Comparison of ENCODE assay signal across 8 cellular contexts in the genomic region with DNA sequence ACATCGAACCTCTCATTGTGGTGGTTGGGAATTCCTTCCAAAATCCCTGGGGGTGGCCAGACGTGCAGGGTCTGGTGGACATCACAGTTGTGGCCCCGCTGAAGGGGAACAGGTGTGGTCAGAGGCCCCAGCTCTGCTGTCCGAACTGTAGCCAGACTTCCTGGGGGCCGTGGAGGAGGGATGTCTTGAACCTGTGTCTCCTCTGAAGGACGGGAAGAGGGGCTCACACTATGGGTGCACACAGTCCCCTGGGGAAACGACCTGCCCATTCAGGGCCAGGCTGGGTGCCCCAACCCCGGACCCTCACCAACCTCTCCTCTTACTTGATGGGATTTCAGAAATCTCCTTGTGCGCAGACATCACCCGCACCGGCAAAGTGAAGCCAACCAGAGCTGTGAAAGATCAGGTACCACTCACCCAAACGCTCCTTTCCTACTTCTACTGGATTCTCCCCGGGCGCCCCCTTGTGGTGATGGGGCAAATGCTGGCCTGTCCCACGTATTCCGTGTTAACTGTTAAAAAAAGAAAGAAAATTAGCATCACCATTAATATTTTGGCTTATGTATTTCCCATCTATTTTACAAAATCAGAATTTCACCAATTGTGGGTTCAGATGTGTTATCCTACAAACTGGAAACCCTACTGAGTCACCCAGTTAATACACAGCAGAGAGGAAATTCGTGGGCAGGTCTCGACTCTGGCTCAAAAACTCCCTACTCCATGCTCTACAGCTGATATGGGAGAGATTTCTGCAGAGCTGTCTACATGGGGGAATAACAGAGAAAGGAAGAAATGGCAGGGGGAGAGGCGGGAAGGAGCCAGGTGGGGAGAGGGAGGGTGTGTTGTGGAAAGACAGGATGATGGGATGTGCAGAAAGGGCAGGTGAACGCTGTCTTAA. TPM values are rescaled to one million over a fixed set of nuclear protein-coding genes. Genes with fewer than 3 reads are reported as not detected.
DNase-seq lines count a peak whose midpoint lies in the region; ATAC-seq, FAIRE-seq and TF ChIP-seq lines count a peak whose summit lies in the region.

No MANE protein-coding gene starts in this region.

- H3K4me3 Mint-ChIP-seq in activated T-helper 1 cell treated with anti-CD3 and anti-CD28 coated beads, Interleukin-12 subunit alpha, Interleukin-12 subunit beta, Interleukin-2, Interleukin-4 antibody, amounts not matched to agents 30 ng/mL and 10 ng/mL and 1 ng/mL, durations not matched to agents 14 hours and 24 hours and 36 hours = no peak overlapping the region
- no peak overlapping the region for H3K4me3 Mint-ChIP-seq in type B pancreatic cell

- CTCF ChIA-PET in Panc1 (lab: Charles Lee) = interaction anchor here (0.5 to 1.7 kb wide), 4 partner anchors 22 to 94 kb away, joined by 3 to 10 read pairs (median 4); no protein-coding TSS in a partner anchor

- TF ChIP-seq POLR2A in ovary (IDR thresholded peaks at IDR 0.05) = no peak

- TF ChIP-seq EP300 in ovary (IDR thresholded peaks at IDR 0.05) = no peak

- FAIRE-seq in HTR-8/SVneo (lab: Jason Lieb, UNC) = no peak

- no TSS peak for BruUV-seq in Panc1 (replicated peaks; lab: Mats Ljungman, UMichigan)

- intact Hi-C loops in Panc1 (cut with micrococcal nuclease; ENCODE audit: unreplicated experiment) = loop anchor here (2.0 to 5.0 kb wide), 3 partner anchors 97 to 279 kb away; no protein-coding TSS in a partner anchor
- intact Hi-C loops in activated T-helper 1 cell treated with anti-CD3 and anti-CD28 coated beads, Interleukin-12 subunit alpha, Interleukin-12 subunit beta, Interleukin-2, Interleukin-4 antibody, amounts not matched to agents 30 ng/mL and 10 ng/mL and 1 ng/mL, durations not matched to agents 14 hours and 24 hours and 36 hours (cut with micrococcal nuclease) = loop anchor here (5.0 kb wide), 1 partner anchor 209 kb away; no protein-coding TSS in a partner anchor
- intact Hi-C loops in ovary (cut with DNase I) = loop anchor here in 2 of 4 donors (10.0 kb wide), 1 partner anchor 211 kb away; no protein-coding TSS in a partner anchor

- DNase-seq in COLO829 (ENCODE audit: low spot score) (peak; percentile 51), HTR-8/SVneo (ENCODE audit: insufficient read length, low spot score) (peak; percentile 63), Panc1 (ENCODE audit: low read depth, low spot score) (peak; percentile 39), foreskin melanocyte (peak; percentile 20), ovary (peak; percentile 30 to 80 (median 58)), type B pancreatic cell (ENCODE audit: extremely low spot score, unreplicated experiment) (peak; percentile 81)
- DNase-seq in activated T-helper 1 cell treated with anti-CD3 and anti-CD28 coated beads, Interleukin-12 subunit alpha, Interleukin-12 subunit beta, Interleukin-2, Interleukin-4 antibody, amounts not matched to agents 30 ng/mL and 10 ng/mL and 1 ng/mL, durations not matched to agents 14 hours and 24 hours and 36 hours (ENCODE audit: low spot score) = peak; percentile 22

- H3K36me3 ChIP-seq in Panc1 (ENCODE audit: control insufficient read depth, insufficient read depth, low read length) = no peaks in the 10 kb centered on the region
- H3K36me3 ChIP-seq in ovary = no peaks in the 10 kb centered on the region

- in situ Hi-C loops in Panc1 (cut with HindIII; ENCODE audit: low pct_unique_long_range_greater_than_20kb, low sequenced_read_pairs) = no loop called here

- ATAC-seq in Panc1 (peak; percentile 96), GM18511 (IDR thresholded peaks at IDR 0.05; ENCODE audit: unreplicated experiment) (no peak)

- H3K4me3 ChIP-seq in Panc1 (ENCODE audit: low read depth in 2 of 2, low read length in 2 of 2) (peak overlapping the region in 1 of 2 experiments; percentile 18; a peak in 1 of 4 replicates), ovary (no peak overlapping the region)

- peaks cover 6% of the 10 kb centered on the region for H3K27me3 Mint-ChIP-seq in activated T-helper 1 cell treated with anti-CD3 and anti-CD28 coated beads, Interleukin-12 subunit alpha, Interleukin-12 subunit beta, Interleukin-2, Interleukin-4 antibody, amounts not matched to agents 30 ng/mL and 10 ng/mL and 1 ng/mL, durations not matched to agents 14 hours and 24 hours and 36 hours (ENCODE audit: insufficient read depth)
- H3K27me3 Mint-ChIP-seq in type B pancreatic cell = peaks cover 22% of the 10 kb centered on the region

- TF ChIP-seq CTCF in Panc1 (IDR thresholded peaks at IDR 0.05) (peak; percentile 97), ovary (IDR thresholded peaks at IDR 0.05) (peak in 2 of 3 donors; percentile 22 to 27), type B pancreatic cell (conservative IDR thresholded peaks at IDR 0.05) (peak; percentile 90)

- 19 to 30% (median 20%) methylated on average over 20 of the region's 20 CpGs for WGBS in ovary, 3 donors

- H3K4me1 ChIP-seq in Panc1 (ENCODE audit: control insufficient read depth, insufficient read depth, low read length) = peaks cover 9% of the 10 kb centered on the region; the same call in 1 of the 2 replicates
- H3K4me1 ChIP-seq in ovary (ENCODE audit: insufficient read depth) = no peaks in the 10 kb centered on the region

- POLR2A ChIA-PET in Panc1 (lab: Charles Lee) = no interaction called here

- H3K9me3 ChIP-seq in Panc1 (ENCODE audit: control insufficient read depth, insufficient read depth, low read depth, low read length) = no peaks in the 10 kb centered on the region
- no peaks in the 10 kb centered on the region for H3K9me3 ChIP-seq in ovary

- H3K27ac ChIP-seq in Panc1 (ENCODE audit: low read length) = no peak overlapping the region; the same call in 1 of the 2 replicates
- no peak overlapping the region for H3K27ac ChIP-seq in ovary

- no peaks in the 10 kb centered on the region for H3K27me3 ChIP-seq in Panc1 (ENCODE audit: control insufficient read depth, insufficient read depth, low read length)
- H3K27me3 ChIP-seq in ovary = no peaks in the 10 kb centered on the region

- H3K9me3 Mint-ChIP-seq in activated T-helper 1 cell treated with anti-CD3 and anti-CD28 coated beads, Interleukin-12 subunit alpha, Interleukin-12 subunit beta, Interleukin-2, Interleukin-4 antibody, amounts not matched to agents 30 ng/mL and 10 ng/mL and 1 ng/mL, durations not matched to agents 14 hours and 24 hours and 36 hours = no peaks in the 10 kb centered on the region
- H3K9me3 Mint-ChIP-seq in type B pancreatic cell = peaks cover 4% of the 10 kb centered on the region

- peaks cover 5% of the 10 kb centered on the region for H3K4me1 Mint-ChIP-seq in activated T-helper 1 cell treated with anti-CD3 and anti-CD28 coated beads, Interleukin-12 subunit alpha, Interleukin-12 subunit beta, Interleukin-2, Interleukin-4 antibody, amounts not matched to agents 30 ng/mL and 10 ng/mL and 1 ng/mL, durations not matched to agents 14 hours and 24 hours and 36 hours (ENCODE audit: low read depth)
- H3K4me1 Mint-ChIP-seq in type B pancreatic cell (ENCODE audit: unreplicated experiment) = no peaks in the 10 kb centered on the region

- no peaks in the 10 kb centered on the region for H3K36me3 Mint-ChIP-seq in activated T-helper 1 cell treated with anti-CD3 and anti-CD28 coated beads, Interleukin-12 subunit alpha, Interleukin-12 subunit beta, Interleukin-2, Interleukin-4 antibody, amounts not matched to agents 30 ng/mL and 10 ng/mL and 1 ng/mL, durations not matched to agents 14 hours and 24 hours and 36 hours (ENCODE audit: low read depth)
- no peaks in the 10 kb centered on the region for H3K36me3 Mint-ChIP-seq in type B pancreatic cell

- no peak overlapping the region for H3K27ac Mint-ChIP-seq in activated T-helper 1 cell treated with anti-CD3 and anti-CD28 coated beads, Interleukin-12 subunit alpha, Interleukin-12 subunit beta, Interleukin-2, Interleukin-4 antibody, amounts not matched to agents 30 ng/mL and 10 ng/mL and 1 ng/mL, durations not matched to agents 14 hours and 24 hours and 36 hours
- no peak overlapping the region for H3K27ac Mint-ChIP-seq in type B pancreatic cell

RNA-seq across cellular contexts. Expression of gene PADI4, which starts 28.1 kb away (rescaled TPM):
- not detected for total RNA-seq in Panc1 (2021; ENCODE audit: unreplicated experiment)
- polyA plus RNA-seq in Panc1 (2012; ENCODE audit: insufficient read length) = 0.36 TPM
- total RNA-seq in activated T-helper 1 cell treated with anti-CD3 and anti-CD28 coated beads, Interleukin-12 subunit alpha, Interleukin-12 subunit beta, Interleukin-2, Interleukin-4 antibody, amounts not matched to agents 30 ng/mL and 10 ng/mL and 1 ng/mL, durations not matched to agents 14 hours and 24 hours and 36 hours = 0.17 TPM in 1 of 2 replicates, not detected in the other
- 1 to 10 TPM in 1 of 7 donors, under 1 TPM in 3, not detected in 3; 0.10 to 1.8 (median 0.61) TPM for total RNA-seq in ovary
- under 1 TPM; 0.11 to 0.17 TPM for polyA plus RNA-seq in ovary
- total RNA-seq in type B pancreatic cell (ENCODE audit: low replicate concordance) = not detected in 2 replicates

RNA-seq across cellular contexts. Expression of gene PADI6, which starts 35.9 kb away (rescaled TPM):
- total RNA-seq in Panc1 (2021; ENCODE audit: unreplicated experiment) = not detected
- not detected for polyA plus RNA-seq in Panc1 (2012; ENCODE audit: insufficient read length)
- not detected in 2 replicates for total RNA-seq in activated T-helper 1 cell treated with anti-CD3 and anti-CD28 coated beads, Interleukin-12 subunit alpha, Interleukin-12 subunit beta, Interleukin-2, Interleukin-4 antibody, amounts not matched to agents 30 ng/mL and 10 ng/mL and 1 ng/mL, durations not matched to agents 14 hours and 24 hours and 36 hours
- total RNA-seq in ovary = under 1 TPM in 1 of 7 donors, not detected in 6; 0.10 TPM
- 1 to 10 TPM in 1 of 2 donors, under 1 TPM in 1; 0.18 to 4.3 TPM for polyA plus RNA-seq in ovary
- not detected in 2 replicates for total RNA-seq in type B pancreatic cell (ENCODE audit: low replicate concordance)

Comparison
In these comparisons a context has a peak if more than half of its experiments do, and no peak if none do; other contexts are left out.
1. DNase-seq: peak in every context shown above with its lines; median percentile 81 in type B pancreatic cell; 63 in HTR-8/SVneo; 58 in ovary; 51 in COLO829; 39 in Panc1; 22 in activated T-helper 1 cell treated with anti-CD3 and anti-CD28 coated beads, Interleukin-12 subunit alpha, Interleukin-12 subunit beta, Interleukin-2, Interleukin-4 antibody, amounts not matched to agents 30 ng/mL and 10 ng/mL and 1 ng/mL, durations not matched to agents 14 hours and 24 hours and 36 hours; 20 in foreskin melanocyte.
2. CTCF ChIP-seq: peak in every context shown above with its lines; median percentile 97 in Panc1; 90 in type B pancreatic cell; 24 in ovary.